ENCODE assay signal across 9 cellular contexts in genomic region chr14:100072783-100073346, GRCh38.
DNase-seq lines count a peak whose midpoint lies in the region; TF ChIP-seq lines count a peak whose summit lies in the region.
"Had no signal": no experiment of that assay in that cellular context is flagged by ENCODE, and none has a peak within 500 bp of the region (broad histone marks: within the 10 kb centered on the region; RNA-seq: fewer than 3 reads in every experiment).

No MANE protein-coding gene starts in this region.

- TF ChIP-seq CTCF in coronary artery (IDR thresholded peaks at IDR 0.05): no peak

- peak; percentile 59 for DNase-seq in activated gamma-delta T cell treated with Interleukin-2 at 50 U/mL for 16 hours
- DNase-seq in activated gamma-delta T cell (lab: John Stamatoyannopoulos, UW): no peak
- DNase-seq in T-helper 22 cell (ENCODE audit: low read depth): peak; percentile 51
- peak; percentile 62 for DNase-seq in effector CD4-positive, alpha-beta T cell
- peak; percentile 72 for DNase-seq in stimulated activated naive CD4-positive, alpha-beta T cell treated with Interleukin-2 at 50 U/mL for 16 hours (lab: John Stamatoyannopoulos, UW)
- no peak for DNase-seq in NCI-H1417 treated with DMSO at 0.1 percent for 48 hours (lab: John Stamatoyannopoulos, UW)
- no peak for DNase-seq in coronary artery (ENCODE audit: low spot score)
- DNase-seq in NCI-H1694 treated with DMSO at 0.1 percent for 48 hours (lab: John Stamatoyannopoulos, UW): no peak

- H3K27ac ChIP-seq in coronary artery: peak overlapping the region in 1 of 2 donors; percentile 5
- H3K27ac ChIP-seq: SJSA1 had no signal

- H3K4me3 ChIP-seq in coronary artery: no peak overlapping the region
- H3K4me3 ChIP-seq: SJSA1 had no signal

Comparison
In these comparisons a context has a peak if more than half of its experiments do, and no peak if none do; other contexts are left out.
1. DNase-seq: peak in activated gamma-delta T cell treated with Interleukin-2 at 50 U/mL for 16 hours (single experiment), T-helper 22 cell (single experiment), effector CD4-positive, alpha-beta T cell (single experiment) and stimulated activated naive CD4-positive, alpha-beta T cell treated with Interleukin-2 at 50 U/mL for 16 hours (single experiment); none in activated gamma-delta T cell (single experiment), NCI-H1417 treated with DMSO at 0.1 percent for 48 hours (single experiment), coronary artery (single experiment) and NCI-H1694 treated with DMSO at 0.1 percent for 48 hours (single experiment).